1 cellular context compared by ENCODE assay signal in the genomic region with DNA sequence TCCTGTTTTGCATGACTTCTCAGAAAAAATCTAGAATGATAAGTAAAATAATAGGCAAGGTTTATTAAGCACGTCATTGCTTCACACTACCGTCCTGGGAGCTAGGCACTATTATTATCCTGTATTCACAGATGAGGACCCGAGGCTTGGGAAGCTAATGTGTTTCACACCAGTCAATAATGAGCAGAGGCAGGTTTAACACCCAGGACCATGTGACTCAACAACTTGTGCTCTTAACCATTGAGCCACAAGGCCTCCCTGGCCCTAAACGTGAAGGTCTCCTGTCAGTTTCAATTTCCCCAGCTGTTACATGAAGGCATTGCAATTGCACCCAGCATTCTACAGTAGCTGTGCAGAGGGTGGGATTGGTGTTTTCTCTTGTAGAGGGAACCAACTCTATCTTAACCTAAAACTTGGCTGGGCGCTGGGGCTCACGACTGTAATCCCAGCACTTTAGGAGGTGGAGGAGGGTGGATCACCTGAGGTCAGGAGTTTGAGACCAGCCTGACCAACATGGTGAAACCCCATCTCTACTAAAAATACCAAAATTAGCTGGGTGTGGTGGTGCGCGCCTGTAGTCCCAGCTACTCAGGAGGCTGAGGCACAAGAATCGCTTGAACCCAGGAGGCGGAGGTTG.
TF ChIP-seq lines count a peak whose summit lies in the region.

No MANE protein-coding gene starts in this region.

TF ChIP-seq in HepG2, 621 proteins besides CTCF, POLR2A, EP300 and RAD21 (continued from another document):
- no peak for TF ChIP-seq USF2 (IDR thresholded peaks at IDR 0.05; ENCODE audit: low read depth, low read length)
- 0 out of 2 replicates have a peak, but pooled peaks have one; percentile 36 for TF ChIP-seq USF2 (CRISPR knock-in tag; IDR thresholded peaks at IDR 0.05; ENCODE audit: borderline replicate concordance)
- TF ChIP-seq, protein P1, sequence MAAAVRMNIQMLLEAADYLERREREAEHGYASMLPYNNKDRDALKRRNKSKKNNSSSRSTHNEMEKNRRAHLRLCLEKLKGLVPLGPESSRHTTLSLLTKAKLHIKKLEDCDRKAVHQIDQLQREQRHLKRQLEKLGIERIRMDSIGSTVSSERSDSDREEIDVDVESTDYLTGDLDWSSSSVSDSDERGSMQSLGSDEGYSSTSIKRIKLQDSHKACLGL (CRISPR knock-in tag; IDR thresholded peaks at IDR 0.05) = no peak
- TF ChIP-seq MEIS1 (CRISPR knock-in tag; IDR thresholded peaks at IDR 0.05; ENCODE audit: borderline replicate concordance) = no peak
- no peak for TF ChIP-seq BRCA1 (CRISPR knock-in tag; IDR thresholded peaks at IDR 0.05)
- 0 out of 2 replicates have a peak, but pooled peaks have one; percentile 53 for TF ChIP-seq ZNF251 (CRISPR knock-in tag; IDR thresholded peaks at IDR 0.05)
- TF ChIP-seq NFATC3 (CRISPR knock-in tag; IDR thresholded peaks at IDR 0.05) = no peak
- no peak for TF ChIP-seq ZNF556 (CRISPR knock-in tag; IDR thresholded peaks at IDR 0.05; ENCODE audit: borderline replicate concordance)
- no peak for TF ChIP-seq DDIT3 (CRISPR knock-in tag; IDR thresholded peaks at IDR 0.05)
- no peak for TF ChIP-seq KAT8 (CRISPR knock-in tag; IDR thresholded peaks at IDR 0.05)
- TF ChIP-seq SSRP1 (CRISPR knock-in tag; IDR thresholded peaks at IDR 0.05) = no peak; the same call in 1 of the 2 replicates
- TF ChIP-seq HHEX (CRISPR knock-in tag; IDR thresholded peaks at IDR 0.05) = no peak
- no peak for TF ChIP-seq ZNF552 (CRISPR knock-in tag; IDR thresholded peaks at IDR 0.05; ENCODE audit: borderline replicate concordance)
- TF ChIP-seq, protein P2, sequence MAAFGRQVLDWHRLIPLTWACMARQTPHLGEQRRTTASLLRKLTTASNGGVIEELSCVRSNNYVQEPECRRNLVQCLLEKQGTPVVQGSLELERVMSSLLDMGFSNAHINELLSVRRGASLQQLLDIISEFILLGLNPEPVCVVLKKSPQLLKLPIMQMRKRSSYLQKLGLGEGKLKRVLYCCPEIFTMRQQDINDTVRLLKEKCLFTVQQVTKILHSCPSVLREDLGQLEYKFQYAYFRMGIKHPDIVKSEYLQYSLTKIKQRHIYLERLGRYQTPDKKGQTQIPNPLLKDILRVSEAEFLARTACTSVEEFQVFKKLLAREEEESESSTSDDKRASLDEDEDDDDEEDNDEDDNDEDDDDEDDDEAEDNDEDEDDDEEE (CRISPR knock-in tag; IDR thresholded peaks at IDR 0.05) = 0 out of 2 replicates have a peak, but pooled peaks have one; percentile 37
- TF ChIP-seq JUN (CRISPR knock-in tag; IDR thresholded peaks at IDR 0.05) = no peak
- TF ChIP-seq ZNF788 (CRISPR knock-in tag; IDR thresholded peaks at IDR 0.05; ENCODE audit: borderline replicate concordance) = peak; percentile 41; the same call in 1 of the 2 replicates
- TF ChIP-seq RFXANK (CRISPR knock-in tag; IDR thresholded peaks at IDR 0.05) = no peak
- no peak for TF ChIP-seq SIN3A (IDR thresholded peaks at IDR 0.05; ENCODE audit: borderline replicate concordance, low read depth, low read length)
- no peak for TF ChIP-seq PRMT3 (CRISPR knock-in tag; IDR thresholded peaks at IDR 0.05; ENCODE audit: borderline replicate concordance, low read depth)
